13 cellular contexts compared by ENCODE assay signal in genomic region chr2:102147935-102148334, GRCh38. TPM values are rescaled to one million over a fixed set of nuclear protein-coding genes. Genes with fewer than 3 reads are reported as not detected.
DNase-seq lines count a peak whose midpoint lies in the region; ATAC-seq lines count a peak whose summit lies in the region.
"Had no signal": no experiment of that assay in that cellular context is flagged by ENCODE, and none has a peak within 500 bp of the region (broad histone marks: within the 10 kb centered on the region; RNA-seq: fewer than 3 reads in every experiment).

No MANE protein-coding gene starts in this region.

- peak overlapping the region; percentile 69 for H3K27ac Mint-ChIP-seq in activated CD4-positive, alpha-beta T cell treated with anti-CD3 and anti-CD28 coated beads, Interleukin-2, amount 10 ng/mL, durations not matched to agents 24 days and 14 days
- peak overlapping the region in 1 of 2 donors; percentile 16 for H3K27ac Mint-ChIP-seq in effector memory CD8-positive, alpha-beta T cell

- peak; percentile 65 for ATAC-seq in HG02610 (IDR thresholded peaks at IDR 0.05; ENCODE audit: unreplicated experiment)
- ATAC-seq in effector memory CD8-positive, alpha-beta T cell (replicated peaks): peak; percentile 39
- ATAC-seq in HG02973 (IDR thresholded peaks at IDR 0.05; ENCODE audit: unreplicated experiment): no peak
- ATAC-seq: lower lobe of right lung had no signal

- H3K4me1 Mint-ChIP-seq in activated CD4-positive, alpha-beta T cell treated with anti-CD3 and anti-CD28 coated beads, Interleukin-2, amount 10 ng/mL, durations not matched to agents 24 days and 14 days: peaks cover 13% of the 10 kb centered on the region
- peaks cover 0 to 6% of the 10 kb centered on the region in 2 donors for H3K4me1 Mint-ChIP-seq in effector memory CD8-positive, alpha-beta T cell (ENCODE audit: low read depth in 2 of 2)

- DNase-seq in activated CD4-positive, alpha-beta T cell treated with anti-CD3 and anti-CD28 coated beads, Interleukin-2, amount 10 ng/mL, durations not matched to agents 24 days and 14 days: peak; percentile 61
- DNase-seq in effector memory CD8-positive, alpha-beta T cell: no peak
- DNase-seq in stimulated activated CD4-positive, alpha-beta T cell treated with anti-CD3 and anti-CD28 coated beads, Interleukin-4, amount 100 ng/mL, for 24 hours: peak; percentile 83
- DNase-seq in MG63 (no peak), H7 (no peak), NCI-H748 (lab: John Stamatoyannopoulos, UW; ENCODE audit: unreplicated experiment) (no peak)
- DNase-seq: amniotic stem cell, lower lobe of right lung, NCI-H2107 had no signal

- no peak overlapping the region for H3K4me3 ChIP-seq in MG63
- H3K4me3 ChIP-seq in H7 (ENCODE audit: insufficient read depth, low read depth, low read length): no peak overlapping the region
- H3K4me3 ChIP-seq: lower lobe of right lung had no signal

- peaks cover 16% of the 10 kb centered on the region for H3K9me3 ChIP-seq in MG63

- no peak overlapping the region for H3K4me3 Mint-ChIP-seq in activated CD4-positive, alpha-beta T cell treated with anti-CD3 and anti-CD28 coated beads, Interleukin-2, amount 10 ng/mL, durations not matched to agents 24 days and 14 days
- no peak overlapping the region for H3K4me3 Mint-ChIP-seq in effector memory CD8-positive, alpha-beta T cell

- H3K36me3 ChIP-seq in MG63 (peaks cover 17% of the 10 kb centered on the region; the same call in 1 of the 2 replicates), H7 (replicated peaks; ENCODE audit: control insufficient read depth, insufficient read depth, low read length) (no peaks in the 10 kb centered on the region)

- H3K9me3 Mint-ChIP-seq in activated CD4-positive, alpha-beta T cell treated with anti-CD3 and anti-CD28 coated beads, Interleukin-2, amount 10 ng/mL, durations not matched to agents 24 days and 14 days: peaks cover 46% of the 10 kb centered on the region
- H3K9me3 Mint-ChIP-seq in effector memory CD8-positive, alpha-beta T cell: peaks cover 10 to 15% of the 10 kb centered on the region in 2 donors

- intact Hi-C loops in activated CD4-positive, alpha-beta T cell treated with anti-CD3 and anti-CD28 coated beads, Interleukin-2, amount 10 ng/mL, durations not matched to agents 24 days and 14 days (cut with micrococcal nuclease): loop anchor here (1.0 kb wide), 1 partner anchor 9 kb away; no protein-coding TSS in a partner anchor

- H3K27me3 ChIP-seq in MG63: no peaks in the 10 kb centered on the region
- peaks cover 9% of the 10 kb centered on the region for H3K27me3 ChIP-seq in H7 (ENCODE audit: control insufficient read depth, insufficient read depth, low read length)

- peaks cover 12% of the 10 kb centered on the region for H3K36me3 Mint-ChIP-seq in activated CD4-positive, alpha-beta T cell treated with anti-CD3 and anti-CD28 coated beads, Interleukin-2, amount 10 ng/mL, durations not matched to agents 24 days and 14 days (ENCODE audit: low read depth)
- peaks cover under 1% of the 10 kb centered on the region for H3K36me3 Mint-ChIP-seq in effector memory CD8-positive, alpha-beta T cell (ENCODE audit: insufficient read depth)

- peaks cover 9% of the 10 kb centered on the region for H3K27me3 Mint-ChIP-seq in activated CD4-positive, alpha-beta T cell treated with anti-CD3 and anti-CD28 coated beads, Interleukin-2, amount 10 ng/mL, durations not matched to agents 24 days and 14 days
- H3K27me3 Mint-ChIP-seq in effector memory CD8-positive, alpha-beta T cell: peaks cover 18 to 24% of the 10 kb centered on the region in 2 donors

RNA-seq across cellular contexts. Expression of gene IL1R1, which starts 5.4 kb away (rescaled TPM):
- total RNA-seq in activated CD4-positive, alpha-beta T cell treated with anti-CD3 and anti-CD28 coated beads, Interleukin-2, amount 10 ng/mL, durations not matched to agents 24 days and 14 days: 1.7 and 2.2 TPM in 2 replicates
- 0.82 and 1.4 TPM in 2 replicates for total RNA-seq in MG63 (2014; rRNA removed; shearing (Covaris generic); ENCODE audit: low replicate concordance)
- total RNA-seq in H7 (2014; rRNA removed; shearing (Covaris generic)): 0.04 and 1.0 TPM in 2 replicates

RNA-seq across cellular contexts. Expression of gene IL1RL2, which starts 38.9 kb away (rescaled TPM):
- total RNA-seq in activated CD4-positive, alpha-beta T cell treated with anti-CD3 and anti-CD28 coated beads, Interleukin-2, amount 10 ng/mL, durations not matched to agents 24 days and 14 days: 0.09 and 0.12 TPM in 2 replicates
- not detected in 2 replicates for total RNA-seq in MG63 (2014; rRNA removed; shearing (Covaris generic); ENCODE audit: low replicate concordance)
- total RNA-seq in H7 (2014; rRNA removed; shearing (Covaris generic)): not detected in 2 replicates
- total RNA-seq: H1, lower lobe of right lung, SK-MEL-5 had no signal

Comparison
In these comparisons a context has a peak if more than half of its experiments do, and no peak if none do; other contexts are left out.
1. DNase-seq: peak in activated CD4-positive, alpha-beta T cell treated with anti-CD3 and anti-CD28 coated beads, Interleukin-2, amount 10 ng/mL, durations not matched to agents 24 days and 14 days (single experiment) and stimulated activated CD4-positive, alpha-beta T cell treated with anti-CD3 and anti-CD28 coated beads, Interleukin-4, amount 100 ng/mL, for 24 hours (single experiment); none in effector memory CD8-positive, alpha-beta T cell (0 of 3), MG63 (single experiment), H7 (single experiment) and NCI-H748 (single experiment).